Comparison of ENCODE assay signal across 10 cellular contexts in the genomic region with DNA sequence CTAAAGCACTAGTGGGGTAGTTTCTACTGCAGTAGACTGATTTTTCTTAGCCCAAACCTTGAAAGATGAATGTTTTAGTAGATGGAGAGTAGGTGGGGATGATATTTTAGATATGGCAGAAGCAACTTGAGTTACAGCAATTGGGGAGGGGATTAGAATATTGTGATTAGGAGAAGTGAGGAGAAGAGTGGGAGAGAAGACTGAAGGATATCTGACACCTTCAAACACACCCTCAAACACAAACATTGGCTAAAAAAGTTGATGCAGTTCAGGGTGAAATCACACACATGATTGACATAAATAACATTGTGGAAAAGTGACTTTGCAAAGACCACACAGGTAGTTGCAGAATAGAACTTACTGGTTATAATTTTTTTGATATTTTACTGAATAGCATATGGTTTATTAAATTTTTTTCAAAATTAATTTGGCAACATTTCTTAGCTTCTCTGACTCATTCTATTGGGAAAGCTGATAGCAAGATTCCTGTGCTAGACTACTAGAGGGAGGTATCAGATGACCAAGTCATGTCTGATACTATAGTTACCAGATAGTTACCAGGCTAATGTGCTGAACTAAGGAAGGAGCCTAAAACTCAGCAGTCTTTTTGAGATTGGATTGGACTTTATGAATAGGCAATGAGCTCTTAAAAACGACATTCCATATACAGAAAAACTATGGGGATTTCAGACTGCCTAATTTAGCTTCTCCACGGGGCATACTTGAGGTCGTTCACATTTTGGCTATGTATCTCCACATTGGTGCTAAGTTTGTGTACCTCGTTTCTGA.
DNase-seq lines count a peak whose midpoint lies in the region; ATAC-seq and TF ChIP-seq lines count a peak whose summit lies in the region.
"Had no signal": no experiment of that assay in that cellular context is flagged by ENCODE, and none has a peak within 500 bp of the region (broad histone marks: within the 10 kb centered on the region; RNA-seq: fewer than 3 reads in every experiment).

No MANE protein-coding gene starts in this region.

- no peaks in the 10 kb centered on the region for H3K9me3 Mint-ChIP-seq in WTC11

- CTCF ChIA-PET in WTC11 (lab: Charles Lee): no interaction called here

- no peaks in the 10 kb centered on the region for H3K27me3 Mint-ChIP-seq in WTC11 (ENCODE audit: low read depth)

- no peaks in the 10 kb centered on the region for H3K4me1 Mint-ChIP-seq in WTC11

- 0 out of 2 replicates have a peak overlapping the region, but pooled peaks have one; percentile 1 for H3K27ac ChIP-seq in Karpas-422 (ENCODE audit: low read length)
- H3K27ac ChIP-seq in neutrophil: peak overlapping the region; percentile 14

- no peak overlapping the region for H3K9ac ChIP-seq in Karpas-422 (ENCODE audit: low read length)

- H3K4me1 ChIP-seq in Karpas-422 (ENCODE audit: low read length) (peaks cover 17% of the 10 kb centered on the region; the same call in 1 of the 2 replicates), neutrophil (ENCODE audit: control insufficient read depth in 1 of 2, insufficient read depth in 1 of 2, low read depth in 1 of 2, low read length in 1 of 2) (peaks cover 16 to 17% of the 10 kb centered on the region in 2 experiments)

- H3K4me3 Mint-ChIP-seq in WTC11: no peak overlapping the region

- H3K36me3 ChIP-seq in Karpas-422 (ENCODE audit: insufficient read depth, low read length) (peaks cover 18% of the 10 kb centered on the region; the same call in 1 of the 2 replicates), neutrophil (peaks cover 56% of the 10 kb centered on the region)

- ATAC-seq in GM21786 (IDR thresholded peaks at IDR 0.05; ENCODE audit: unreplicated experiment) (no peak), WTC11 (no peak)

- H3K27me3 ChIP-seq in Karpas-422 (ENCODE audit: low read length): no peaks in the 10 kb centered on the region
- no peaks in the 10 kb centered on the region for H3K27me3 ChIP-seq in neutrophil

- H3K27ac Mint-ChIP-seq in WTC11: no peak overlapping the region

- H3K9me3 ChIP-seq in Karpas-422 (ENCODE audit: low read length) (no peaks in the 10 kb centered on the region), neutrophil (no peaks in the 10 kb centered on the region)

- H3K36me3 Mint-ChIP-seq in WTC11: no peaks in the 10 kb centered on the region

- TF ChIP-seq CTCF in cardiac fibroblast (IDR thresholded peaks at IDR 0.05; ENCODE audit: low read depth, low read length): no peak
- TF ChIP-seq CTCF in neutrophil (IDR thresholded peaks at IDR 0.05): no peak
- TF ChIP-seq CTCF in WTC11 (IDR thresholded peaks at IDR 0.05): no peak

- H3K4me2 ChIP-seq in Karpas-422 (ENCODE audit: low read depth, low read length, poor library complexity, severe bottlenecking): no peak overlapping the region

- no peaks in the 10 kb centered on the region for H3K9me2 ChIP-seq in Karpas-422 (replicated peaks; ENCODE audit: insufficient read depth, low read length)

- H3K4me3 ChIP-seq in Karpas-422 (ENCODE audit: low read length) (no peak overlapping the region), cardiac fibroblast (replicated peaks in 1 of 2; ENCODE audit: low read depth in 2 of 2, low read length in 2 of 2) (no peak overlapping the region), neutrophil (ENCODE audit: low read depth in 1 of 2, low read length in 1 of 2) (no peak overlapping the region)

- H2AFZ ChIP-seq in Karpas-422 (ENCODE audit: low read length): no peak overlapping the region

- DNase-seq in ELR (ENCODE audit: low read depth) (peak; percentile 66), Karpas-422 (no peak), cardiac fibroblast (ENCODE audit: low read depth in 2 of 2) (peak; percentile 64 to 70), NCI-H345 (lab: John Stamatoyannopoulos, UW) (no peak), WTC11 (ENCODE audit: low spot score) (no peak)
- DNase-seq: activated CD4-positive, CD25-positive, alpha-beta regulatory T cell; right cardiac atrium; Right ventricle myocardium superior had no signal

- peaks cover 15% of the 10 kb centered on the region for H3K79me2 ChIP-seq in Karpas-422 (ENCODE audit: low read length)

- H4K20me1 ChIP-seq in Karpas-422 (ENCODE audit: insufficient read depth, low read depth, low read length): no peaks in the 10 kb centered on the region

- POLR2A ChIA-PET in WTC11 (lab: Charles Lee): no interaction called here

TF ChIP-seq in WTC11, 78 proteins besides CTCF, POLR2A, EP300 and RAD21:
- TF ChIP-seq KAT7 (CRISPR knock-in tag; IDR thresholded peaks at IDR 0.05; ENCODE audit: borderline replicate concordance): no peak
- no peak for TF ChIP-seq ZNF396 (CRISPR knock-in tag; IDR thresholded peaks at IDR 0.05; ENCODE audit: borderline replicate concordance)
- TF ChIP-seq CREM (CRISPR knock-in tag; IDR thresholded peaks at IDR 0.05): no peak
- no peak for TF ChIP-seq ZNF317 (CRISPR knock-in tag; IDR thresholded peaks at IDR 0.05; ENCODE audit: borderline replicate concordance, low read depth)
- TF ChIP-seq JAZF1 (CRISPR knock-in tag; IDR thresholded peaks at IDR 0.05): no peak
- TF ChIP-seq CBFB (CRISPR knock-in tag; IDR thresholded peaks at IDR 0.05; ENCODE audit: low read depth): no peak
- TF ChIP-seq, protein P1, sequence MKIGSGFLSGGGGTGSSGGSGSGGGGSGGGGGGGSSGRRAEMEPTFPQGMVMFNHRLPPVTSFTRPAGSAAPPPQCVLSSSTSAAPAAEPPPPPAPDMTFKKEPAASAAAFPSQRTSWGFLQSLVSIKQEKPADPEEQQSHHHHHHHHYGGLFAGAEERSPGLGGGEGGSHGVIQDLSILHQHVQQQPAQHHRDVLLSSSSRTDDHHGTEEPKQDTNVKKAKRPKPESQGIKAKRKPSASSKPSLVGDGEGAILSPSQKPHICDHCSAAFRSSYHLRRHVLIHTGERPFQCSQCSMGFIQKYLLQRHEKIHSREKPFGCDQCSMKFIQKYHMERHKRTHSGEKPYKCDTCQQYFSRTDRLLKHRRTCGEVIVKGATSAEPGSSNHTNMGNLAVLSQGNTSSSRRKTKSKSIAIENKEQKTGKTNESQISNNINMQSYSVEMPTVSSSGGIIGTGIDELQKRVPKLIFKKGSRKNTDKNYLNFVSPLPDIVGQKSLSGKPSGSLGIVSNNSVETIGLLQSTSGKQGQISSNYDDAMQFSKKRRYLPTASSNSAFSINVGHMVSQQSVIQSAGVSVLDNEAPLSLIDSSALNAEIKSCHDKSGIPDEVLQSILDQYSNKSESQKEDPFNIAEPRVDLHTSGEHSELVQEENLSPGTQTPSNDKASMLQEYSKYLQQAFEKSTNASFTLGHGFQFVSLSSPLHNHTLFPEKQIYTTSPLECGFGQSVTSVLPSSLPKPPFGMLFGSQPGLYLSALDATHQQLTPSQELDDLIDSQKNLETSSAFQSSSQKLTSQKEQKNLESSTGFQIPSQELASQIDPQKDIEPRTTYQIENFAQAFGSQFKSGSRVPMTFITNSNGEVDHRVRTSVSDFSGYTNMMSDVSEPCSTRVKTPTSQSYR (CRISPR knock-in tag; IDR thresholded peaks at IDR 0.05): no peak

Comparison
In these comparisons a context has a peak if more than half of its experiments do, and no peak if none do; other contexts are left out.
1. DNase-seq: peak in ELR (single experiment) and cardiac fibroblast (2 of 2); none in Karpas-422 (single experiment), NCI-H345 (single experiment) and WTC11 (single experiment).